ENCODE assay signal across 24 cellular contexts in genomic region chr5:105878402-105878801, GRCh38.
"Had no signal": no experiment of that assay in that cellular context is flagged by ENCODE, and none has a peak within 500 bp of the region (broad histone marks: within the 10 kb centered on the region; RNA-seq: fewer than 3 reads in every experiment).

No MANE protein-coding gene starts in this region.

- H3K36me3 Mint-ChIP-seq: immature natural killer cell; stimulated activated memory B cell treated with anti-CD40 and anti-IgM and Interleukin-4, amounts not matched to agents 10 μg/mL and 1 μg/mL and 100 μg/mL, for 72 hours had no signal

- ATAC-seq: activated naive CD8-positive, alpha-beta T cell treated with anti-CD3 and anti-CD28 coated beads, Interleukin-2, amount 50 U/mL, for 24 hours; left lung; naive thymus-derived CD8-positive, alpha-beta T cell; pancreas; sciatic nerve; stimulated activated memory B cell treated with anti-CD40 and anti-IgM and Interleukin-4, amounts not matched to agents 10 μg/mL and 1 μg/mL and 100 μg/mL, for 72 hours had no signal

- H3K4me3 ChIP-seq: cardiac muscle cell, hepatocyte, left lung, lung, pancreas, smooth muscle cell, transverse colon, vagina had no signal

- H3K4me1 ChIP-seq: left lung, transverse colon, vagina had no signal

- H3K9me3 ChIP-seq: left lung, neutrophil, pancreas, transverse colon, vagina had no signal

- H3K27ac Mint-ChIP-seq: activated CD4-positive, alpha-beta memory T cell treated with anti-CD3 and anti-CD28 coated beads, Interleukin-2, amount 10 ng/mL, durations not matched to agents 7 days and 5 days; activated naive CD8-positive, alpha-beta T cell treated with anti-CD3 and anti-CD28 coated beads, Interleukin-2, amount 50 U/mL, for 24 hours; dendritic cell treated with granulocyte-macrophage colony-stimulating factor and Interleukin-4, amounts not matched to agents 40 ng/mL and 50 ng/mL, for 4 days; immature natural killer cell; naive thymus-derived CD8-positive, alpha-beta T cell; stimulated activated memory B cell treated with anti-CD40 and anti-IgM and Interleukin-4, amounts not matched to agents 10 μg/mL and 1 μg/mL and 100 μg/mL, for 72 hours had no signal

- H3K36me3 ChIP-seq: cardiac muscle cell, left lung, neutrophil, pancreas, transverse colon, vagina had no signal

- H3K4me2 ChIP-seq: hepatocyte, smooth muscle cell had no signal

- H3K4me1 Mint-ChIP-seq: activated CD4-positive, alpha-beta memory T cell treated with anti-CD3 and anti-CD28 coated beads, Interleukin-2, amount 10 ng/mL, durations not matched to agents 7 days and 5 days; activated naive CD8-positive, alpha-beta T cell treated with anti-CD3 and anti-CD28 coated beads, Interleukin-2, amount 50 U/mL, for 24 hours; immature natural killer cell; naive thymus-derived CD8-positive, alpha-beta T cell; stimulated activated memory B cell treated with anti-CD40 and anti-IgM and Interleukin-4, amounts not matched to agents 10 μg/mL and 1 μg/mL and 100 μg/mL, for 72 hours had no signal

- DNase-seq: activated CD4-positive, alpha-beta memory T cell treated with anti-CD3 and anti-CD28 coated beads, Interleukin-2, amount 10 ng/mL, durations not matched to agents 7 days and 5 days; activated CD4-positive, alpha-beta T cell treated with anti-CD3 and anti-CD28 coated beads for 48 hours; activated gamma-delta T cell; activated naive CD4-positive, alpha-beta T cell treated with anti-CD3 and anti-CD28 coated beads, Interleukin-2, amount 50 U/mL, for 16 hours; activated naive CD8-positive, alpha-beta T cell treated with anti-CD3 and anti-CD28 coated beads, Interleukin-2, amount 50 U/mL, for 24 hours; effector CD4-positive, alpha-beta T cell; foreskin melanocyte; glutamatergic neuron; immature natural killer cell; left lung; naive thymus-derived CD8-positive, alpha-beta T cell; pancreas; stimulated activated CD4-positive, alpha-beta T cell treated with anti-CD3 and anti-CD28 coated beads, Interleukin-15, amount 100 ng/mL, for 24 hours; T-helper 9 cell; transverse colon had no signal

- H2AFZ ChIP-seq: hepatocyte had no signal

- H3K27me3 ChIP-seq: cardiac muscle cell, hepatocyte, left lung, neutrophil, pancreas, transverse colon, vagina had no signal

- H3K27ac ChIP-seq: cardiac muscle cell, hepatocyte, left lung, neutrophil, pancreas, transverse colon, vagina had no signal

- H3K79me2 ChIP-seq: hepatocyte had no signal

- H3K9me3 Mint-ChIP-seq: stimulated activated memory B cell treated with anti-CD40 and anti-IgM and Interleukin-4, amounts not matched to agents 10 μg/mL and 1 μg/mL and 100 μg/mL, for 72 hours had no signal

- H3K27me3 Mint-ChIP-seq: activated CD4-positive, alpha-beta memory T cell treated with anti-CD3 and anti-CD28 coated beads, Interleukin-2, amount 10 ng/mL, durations not matched to agents 7 days and 5 days; activated naive CD8-positive, alpha-beta T cell treated with anti-CD3 and anti-CD28 coated beads, Interleukin-2, amount 50 U/mL, for 24 hours; dendritic cell treated with granulocyte-macrophage colony-stimulating factor and Interleukin-4, amounts not matched to agents 40 ng/mL and 50 ng/mL, for 4 days; naive thymus-derived CD8-positive, alpha-beta T cell; stimulated activated memory B cell treated with anti-CD40 and anti-IgM and Interleukin-4, amounts not matched to agents 10 μg/mL and 1 μg/mL and 100 μg/mL, for 72 hours had no signal

- H3K4me3 Mint-ChIP-seq: activated CD4-positive, alpha-beta memory T cell treated with anti-CD3 and anti-CD28 coated beads, Interleukin-2, amount 10 ng/mL, durations not matched to agents 7 days and 5 days; activated naive CD8-positive, alpha-beta T cell treated with anti-CD3 and anti-CD28 coated beads, Interleukin-2, amount 50 U/mL, for 24 hours; dendritic cell treated with granulocyte-macrophage colony-stimulating factor and Interleukin-4, amounts not matched to agents 40 ng/mL and 50 ng/mL, for 4 days; immature natural killer cell; naive thymus-derived CD8-positive, alpha-beta T cell; stimulated activated memory B cell treated with anti-CD40 and anti-IgM and Interleukin-4, amounts not matched to agents 10 μg/mL and 1 μg/mL and 100 μg/mL, for 72 hours had no signal
